In the genomic region with DNA sequence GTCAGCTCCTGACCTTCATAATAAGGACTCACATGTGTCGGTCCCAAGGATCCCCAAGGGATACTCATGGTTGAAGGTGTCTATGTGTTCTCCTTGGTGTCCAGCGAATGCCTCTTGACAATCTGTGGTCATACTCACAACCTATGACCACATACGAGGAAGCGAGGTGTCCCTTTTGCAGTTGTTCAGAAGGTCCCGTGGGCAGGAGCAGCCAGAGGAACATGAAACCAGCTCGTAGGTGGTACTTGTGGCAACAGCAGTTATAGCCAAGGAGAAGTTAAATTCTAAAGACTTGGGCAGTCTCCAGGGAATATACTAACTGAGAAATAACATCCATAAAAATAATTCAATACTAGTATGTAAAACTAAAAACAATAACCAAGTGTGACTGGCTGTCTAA, we compare ENCODE assay signal across 32 cellular contexts.
"Had no signal": no experiment of that assay in that cellular context is flagged by ENCODE, and none has a peak within 500 bp of the region (broad histone marks: within the 10 kb centered on the region; RNA-seq: fewer than 3 reads in every experiment).

No MANE protein-coding gene starts in this region.

- DNase-seq: activated CD4-positive, alpha-beta T cell treated with anti-CD3 and anti-CD28 coated beads for 36 hours; activated CD4-positive, alpha-beta T cell treated with anti-CD3 and anti-CD28 coated beads, Interleukin-2, amount 10 ng/mL, durations not matched to agents 24 days and 14 days; activated CD4-positive, CD25-positive, alpha-beta regulatory T cell; activated CD4-positive, CD25-positive, alpha-beta regulatory T cell treated with anti-CD3 and anti-CD28 coated beads, Interleukin-2, amount 50 U/mL, for 72 hours; activated CD8-positive, alpha-beta memory T cell treated with anti-CD3 and anti-CD28 coated beads for 24 hours; activated CD8-positive, alpha-beta T cell treated with anti-CD3 and anti-CD28 coated beads for 36 hours; activated effector memory CD4-positive, alpha-beta T cell treated with anti-CD3 and anti-CD28 coated beads, Interleukin-2, amount 50 U/mL, for 16 hours; activated naive CD4-positive, alpha-beta T cell treated with anti-CD3 and anti-CD28 coated beads for 36 hours; activated naive CD8-positive, alpha-beta T cell treated with anti-CD3 and anti-CD28 coated beads for 36 hours; activated naive CD8-positive, alpha-beta T cell treated with anti-CD3 and anti-CD28 coated beads, Interleukin-2, amount 50 U/mL, for 24 hours; activated T-cell treated with anti-CD3 and anti-CD28 coated beads, Interleukin-2, amount 50 U/mL, for 4 hours; adrenal gland; amygdala; aorta; body of pancreas; central memory CD4-positive, alpha-beta T cell; cerebellar nuclear complex; colonic mucosa; effector CD8-positive, alpha-beta T cell; erythroblast; foreskin keratinocyte; gastrocnemius medialis; glutamatergic neuron; heart left ventricle; T-helper 1 cell; T-helper 17 cell; T1000 had no signal

- H3K36me3 Mint-ChIP-seq: activated naive CD8-positive, alpha-beta T cell treated with anti-CD3 and anti-CD28 coated beads for 36 hours had no signal

- H3K4me1 Mint-ChIP-seq: activated naive CD4-positive, alpha-beta T cell treated with anti-CD3 and anti-CD28 coated beads, Interleukin-2, amount 50 U/mL, for 24 hours; activated naive CD8-positive, alpha-beta T cell treated with anti-CD3 and anti-CD28 coated beads for 36 hours; activated naive CD8-positive, alpha-beta T cell treated with anti-CD3 and anti-CD28 coated beads, Interleukin-2, amount 50 U/mL, for 24 hours had no signal

- H3K27ac ChIP-seq: adrenal gland, body of pancreas, cardiac muscle cell, colonic mucosa, esophagus muscularis mucosa, foreskin keratinocyte, gastrocnemius medialis, heart left ventricle had no signal

- H3K36me3 ChIP-seq: adrenal gland, cardiac muscle cell, colonic mucosa, esophagus muscularis mucosa, gastrocnemius medialis, heart left ventricle had no signal

- H3K9me3 Mint-ChIP-seq: activated CD8-positive, alpha-beta T cell treated with anti-CD3 and anti-CD28 coated beads for 36 hours; activated naive CD4-positive, alpha-beta T cell treated with anti-CD3 and anti-CD28 coated beads for 36 hours; activated naive CD4-positive, alpha-beta T cell treated with anti-CD3 and anti-CD28 coated beads, Interleukin-2, amount 50 U/mL, for 24 hours; activated naive CD8-positive, alpha-beta T cell treated with anti-CD3 and anti-CD28 coated beads for 36 hours; activated naive CD8-positive, alpha-beta T cell treated with anti-CD3 and anti-CD28 coated beads, Interleukin-2, amount 50 U/mL, for 24 hours; activated T-cell treated with anti-CD3 and anti-CD28 coated beads, Interleukin-2, amount 50 U/mL, for 4 hours; activated T-helper 2 cell treated with anti-CD3 and anti-CD28 coated beads, Interferon-gamma antibody, Interleukin-2, Interleukin-4, amounts not matched to agents 10 μg/mL and 5 μg/mL and 100 μg/mL, durations not matched to agents 14 hours and 24 hours and 36 hours; T-helper 2 cell treated with Interferon-gamma antibody and Interleukin-4, amounts not matched to agents 5 μg/mL and 100 μg/mL, for 36 hours had no signal

- H3K4me1 ChIP-seq: adrenal gland, colonic mucosa, esophagus muscularis mucosa, gastrocnemius medialis, heart left ventricle had no signal

- H3K4me3 ChIP-seq: adrenal gland, body of pancreas, cardiac muscle cell, colonic mucosa, esophagus muscularis mucosa, gastrocnemius medialis, heart left ventricle had no signal

- ATAC-seq: activated CD4-positive, alpha-beta T cell treated with anti-CD3 and anti-CD28 coated beads for 36 hours; activated CD8-positive, alpha-beta T cell treated with anti-CD3 and anti-CD28 coated beads for 36 hours; activated naive CD8-positive, alpha-beta T cell treated with anti-CD3 and anti-CD28 coated beads, Interleukin-2, amount 50 U/mL, for 24 hours; activated T-cell treated with anti-CD3 and anti-CD28 coated beads, Interleukin-2, amount 50 U/mL, for 4 hours; body of pancreas; foreskin keratinocyte; gastrocnemius medialis; heart left ventricle; T-helper 17 cell had no signal

- H3K9me3 ChIP-seq: adrenal gland, body of pancreas, colonic mucosa, esophagus muscularis mucosa, gastrocnemius medialis, heart left ventricle had no signal

- H3K27ac Mint-ChIP-seq: activated CD4-positive, alpha-beta T cell treated with anti-CD3 and anti-CD28 coated beads for 36 hours; activated CD4-positive, alpha-beta T cell treated with anti-CD3 and anti-CD28 coated beads, Interleukin-2, amount 10 ng/mL, durations not matched to agents 24 days and 14 days; activated CD8-positive, alpha-beta T cell treated with anti-CD3 and anti-CD28 coated beads for 36 hours; activated naive CD4-positive, alpha-beta T cell treated with anti-CD3 and anti-CD28 coated beads for 36 hours; activated naive CD4-positive, alpha-beta T cell treated with anti-CD3 and anti-CD28 coated beads, Interleukin-2, amount 50 U/mL, for 24 hours; activated naive CD8-positive, alpha-beta T cell treated with anti-CD3 and anti-CD28 coated beads for 36 hours; activated naive CD8-positive, alpha-beta T cell treated with anti-CD3 and anti-CD28 coated beads, Interleukin-2, amount 50 U/mL, for 24 hours; activated T-helper 2 cell treated with anti-CD3 and anti-CD28 coated beads, Interferon-gamma antibody, Interleukin-2, Interleukin-4, amounts not matched to agents 10 μg/mL and 5 μg/mL and 100 μg/mL, durations not matched to agents 14 hours and 24 hours and 36 hours; T-helper 17 cell; T-helper 2 cell treated with Interferon-gamma antibody and Interleukin-4, amounts not matched to agents 5 μg/mL and 100 μg/mL, for 36 hours had no signal

- H3K27me3 Mint-ChIP-seq: activated CD4-positive, alpha-beta T cell treated with anti-CD3 and anti-CD28 coated beads for 36 hours; activated CD4-positive, alpha-beta T cell treated with anti-CD3 and anti-CD28 coated beads, Interleukin-2, amount 10 ng/mL, durations not matched to agents 24 days and 14 days; activated CD8-positive, alpha-beta T cell treated with anti-CD3 and anti-CD28 coated beads for 36 hours; activated naive CD4-positive, alpha-beta T cell treated with anti-CD3 and anti-CD28 coated beads, Interleukin-2, amount 50 U/mL, for 24 hours; activated naive CD8-positive, alpha-beta T cell treated with anti-CD3 and anti-CD28 coated beads for 36 hours; activated naive CD8-positive, alpha-beta T cell treated with anti-CD3 and anti-CD28 coated beads, Interleukin-2, amount 50 U/mL, for 24 hours; T-helper 17 cell had no signal

- H3K4me3 Mint-ChIP-seq: activated CD4-positive, alpha-beta T cell treated with anti-CD3 and anti-CD28 coated beads for 36 hours; activated CD4-positive, alpha-beta T cell treated with anti-CD3 and anti-CD28 coated beads, Interleukin-2, amount 10 ng/mL, durations not matched to agents 24 days and 14 days; activated CD8-positive, alpha-beta T cell treated with anti-CD3 and anti-CD28 coated beads for 36 hours; activated naive CD4-positive, alpha-beta T cell treated with anti-CD3 and anti-CD28 coated beads for 36 hours; activated naive CD4-positive, alpha-beta T cell treated with anti-CD3 and anti-CD28 coated beads, Interleukin-2, amount 50 U/mL, for 24 hours; activated naive CD8-positive, alpha-beta T cell treated with anti-CD3 and anti-CD28 coated beads for 36 hours; activated naive CD8-positive, alpha-beta T cell treated with anti-CD3 and anti-CD28 coated beads, Interleukin-2, amount 50 U/mL, for 24 hours; activated T-cell treated with anti-CD3 and anti-CD28 coated beads, Interleukin-2, amount 50 U/mL, for 4 hours; T-helper 17 cell; T-helper 2 cell treated with Interferon-gamma antibody and Interleukin-4, amounts not matched to agents 5 μg/mL and 100 μg/mL, for 36 hours had no signal

- H3K27me3 ChIP-seq: adrenal gland, body of pancreas, cardiac muscle cell, colonic mucosa, esophagus muscularis mucosa, gastrocnemius medialis, heart left ventricle had no signal
